Comparison of ENCODE assay signal across 2 cellular contexts in genomic region chr1:75616436-75617433, GRCh38.
TF ChIP-seq lines count a peak whose summit lies in the region.

No MANE protein-coding gene starts in this region.

TF ChIP-seq in IMR-90, 13 proteins besides CTCF, POLR2A, EP300 and RAD21:
- TF ChIP-seq, protein P1, sequence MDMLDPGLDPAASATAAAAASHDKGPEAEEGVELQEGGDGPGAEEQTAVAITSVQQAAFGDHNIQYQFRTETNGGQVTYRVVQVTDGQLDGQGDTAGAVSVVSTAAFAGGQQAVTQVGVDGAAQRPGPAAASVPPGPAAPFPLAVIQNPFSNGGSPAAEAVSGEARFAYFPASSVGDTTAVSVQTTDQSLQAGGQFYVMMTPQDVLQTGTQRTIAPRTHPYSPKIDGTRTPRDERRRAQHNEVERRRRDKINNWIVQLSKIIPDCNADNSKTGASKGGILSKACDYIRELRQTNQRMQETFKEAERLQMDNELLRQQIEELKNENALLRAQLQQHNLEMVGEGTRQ (IDR thresholded peaks at IDR 0.05; ENCODE audit: low read depth, low read length): no peak
- TF ChIP-seq MXI1 (IDR thresholded peaks at IDR 0.05; ENCODE audit: borderline replicate concordance, low read depth, low read length) (no peak), CEBPB (IDR thresholded peaks at IDR 0.05; ENCODE audit: low read depth, low read length) (no peak), SMC3 (IDR thresholded peaks at IDR 0.05; ENCODE audit: low read depth, low read length) (no peak), RCOR1 (IDR thresholded peaks at IDR 0.05; ENCODE audit: insufficient replicate concordance, low read length) (no peak), CHD1 (IDR thresholded peaks at IDR 0.05; ENCODE audit: low read depth, low read length) (no peak), BHLHE40 (IDR thresholded peaks at IDR 0.05; ENCODE audit: low read depth, low read length) (no peak)
- TF ChIP-seq, protein P2, sequence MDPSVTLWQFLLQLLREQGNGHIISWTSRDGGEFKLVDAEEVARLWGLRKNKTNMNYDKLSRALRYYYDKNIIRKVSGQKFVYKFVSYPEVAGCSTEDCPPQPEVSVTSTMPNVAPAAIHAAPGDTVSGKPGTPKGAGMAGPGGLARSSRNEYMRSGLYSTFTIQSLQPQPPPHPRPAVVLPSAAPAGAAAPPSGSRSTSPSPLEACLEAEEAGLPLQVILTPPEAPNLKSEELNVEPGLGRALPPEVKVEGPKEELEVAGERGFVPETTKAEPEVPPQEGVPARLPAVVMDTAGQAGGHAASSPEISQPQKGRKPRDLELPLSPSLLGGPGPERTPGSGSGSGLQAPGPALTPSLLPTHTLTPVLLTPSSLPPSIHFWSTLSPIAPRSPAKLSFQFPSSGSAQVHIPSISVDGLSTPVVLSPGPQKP (IDR thresholded peaks at IDR 0.05; ENCODE audit: borderline replicate concordance, low read depth, low read length): no peak
TF ChIP-seq in IMR-90: peak in this region for 0.

TF ChIP-seq in H1, 55 proteins besides CTCF, POLR2A, EP300 and RAD21:
- peak; percentile 24 for TF ChIP-seq KDM4A (IDR thresholded peaks at IDR 0.05; ENCODE audit: low read depth, low read length, severe bottlenecking)
- no peak for TF ChIP-seq GABPA (IDR thresholded peaks at IDR 0.05; ENCODE audit: borderline replicate concordance, insufficient read depth, low read length)
- TF ChIP-seq, protein P3, sequence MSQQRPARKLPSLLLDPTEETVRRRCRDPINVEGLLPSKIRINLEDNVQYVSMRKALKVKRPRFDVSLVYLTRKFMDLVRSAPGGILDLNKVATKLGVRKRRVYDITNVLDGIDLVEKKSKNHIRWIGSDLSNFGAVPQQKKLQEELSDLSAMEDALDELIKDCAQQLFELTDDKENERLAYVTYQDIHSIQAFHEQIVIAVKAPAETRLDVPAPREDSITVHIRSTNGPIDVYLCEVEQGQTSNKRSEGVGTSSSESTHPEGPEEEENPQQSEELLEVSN (IDR thresholded peaks at IDR 0.05): peak; percentile 51; the same call in 1 of the 2 replicates
- TF ChIP-seq TAF1 (IDR thresholded peaks at IDR 0.05; ENCODE audit: low read depth, low read length): peak; percentile 22; the same call in 1 of the 2 replicates
- 0 out of 4 replicates have a peak, but pooled peaks of 1 of the 2 experiments have one; percentile 66 for TF ChIP-seq HDAC2 (IDR thresholded peaks at IDR 0.05; ENCODE audit: borderline replicate concordance in 1 of 2, low read depth in 2 of 2, low read length in 2 of 2)
- no peak for TF ChIP-seq CEBPB (IDR thresholded peaks at IDR 0.05; ENCODE audit: low read depth, low read length)
- TF ChIP-seq EZH2 (IDR thresholded peaks at IDR 0.05; ENCODE audit: low read depth, low read length, severe bottlenecking): peak; percentile 54
- TF ChIP-seq, protein P4, sequence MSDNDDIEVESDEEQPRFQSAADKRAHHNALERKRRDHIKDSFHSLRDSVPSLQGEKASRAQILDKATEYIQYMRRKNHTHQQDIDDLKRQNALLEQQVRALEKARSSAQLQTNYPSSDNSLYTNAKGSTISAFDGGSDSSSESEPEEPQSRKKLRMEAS (IDR thresholded peaks at IDR 0.05): peak; percentile 58
- TF ChIP-seq SAP30 (IDR thresholded peaks at IDR 0.05; ENCODE audit: insufficient read depth, insufficient replicate concordance, low read length): peak; percentile 89
- peak; percentile 49; the same call in 1 of the 2 replicates for TF ChIP-seq SUZ12 (IDR thresholded peaks at IDR 0.05; ENCODE audit: low read length)
- peak; percentile 53; the same call in 1 of the 2 replicates for TF ChIP-seq RBBP5 (IDR thresholded peaks at IDR 0.05; ENCODE audit: borderline replicate concordance, low read depth, low read length)
- TF ChIP-seq JUND (IDR thresholded peaks at IDR 0.05; ENCODE audit: low read length): no peak
- TF ChIP-seq SIN3A (conservative IDR thresholded peaks at IDR 0.05 in 1 of 2, IDR thresholded peaks at IDR 0.05 in 1 of 2; ENCODE audit: low read depth in 1 of 2, low read length in 2 of 2): peak; percentile 83 to 89; a peak in 3 of 4 replicates
